ENCODE assay signal across 8 cellular contexts in the genomic region with DNA sequence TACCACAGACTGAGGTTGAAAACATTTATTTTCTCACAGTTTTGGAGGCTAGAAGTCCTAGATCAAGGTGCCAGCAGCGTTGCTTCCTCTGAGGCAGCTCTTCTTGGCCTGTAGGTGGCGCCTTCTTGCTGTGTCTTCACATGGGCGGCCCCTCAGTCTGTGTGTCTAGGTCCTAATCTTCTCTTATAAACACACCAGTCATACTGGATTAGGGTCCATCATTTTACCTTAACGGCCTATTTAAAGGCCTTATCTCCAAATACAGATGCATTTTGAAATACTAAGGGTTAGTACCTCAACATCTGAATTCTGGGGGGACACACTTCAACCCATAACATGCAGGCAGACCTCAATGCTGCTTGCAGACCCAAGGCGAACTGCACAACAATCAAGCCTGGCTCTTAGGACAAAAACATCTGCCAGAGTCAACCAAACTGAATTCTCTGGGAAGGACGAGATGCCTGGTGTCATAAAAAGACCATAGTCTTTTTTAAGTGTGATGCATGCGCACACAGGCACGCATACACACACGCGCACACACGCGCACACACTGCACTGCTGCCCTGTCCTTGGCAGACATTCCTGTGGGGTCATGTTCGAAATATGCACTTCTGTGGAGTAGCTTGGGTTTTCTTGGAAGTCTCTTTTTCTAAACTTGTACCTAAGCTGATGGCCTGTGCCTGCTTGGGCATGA. TPM values are rescaled to one million over a fixed set of nuclear protein-coding genes. Genes with fewer than 3 reads are reported as not detected.
DNase-seq lines count a peak whose midpoint lies in the region; ATAC-seq, FAIRE-seq and TF ChIP-seq lines count a peak whose summit lies in the region.

No MANE protein-coding gene starts in this region.

- H3K27ac Mint-ChIP-seq in activated CD8-positive, alpha-beta memory T cell treated with anti-CD3 and anti-CD28 coated beads, Interleukin-2, amount 10 ng/mL, durations not matched to agents 7 days and 5 days, result no peak overlapping the region
- H3K27ac Mint-ChIP-seq in nephron progenitor cell, result no peak overlapping the region
- peak overlapping the region; percentile 7 for H3K27ac Mint-ChIP-seq in stimulated activated naive CD8-positive, alpha-beta T cell treated with anti-CD3 and anti-CD28 coated beads, Interleukin-15, Interleukin-2, amounts not matched to agents 100 ng/mL and 50 ng/mL, for 24 hours

- peak; percentile 88 for FAIRE-seq in GM12891 (lab: Jason Lieb, UNC)

- peak; percentile 83 for TF ChIP-seq CTCF in nephron progenitor cell (IDR thresholded peaks at IDR 0.05)

- H3K4me1 ChIP-seq in NT2/D1 (ENCODE audit: insufficient read depth, insufficient read length), result peaks cover 2% of the 10 kb centered on the region

- no peak overlapping the region for H3K4me3 ChIP-seq in NT2/D1 (ENCODE audit: insufficient read length, low read depth)

- H3K9me3 Mint-ChIP-seq in activated CD8-positive, alpha-beta memory T cell treated with anti-CD3 and anti-CD28 coated beads, Interleukin-2, amount 10 ng/mL, durations not matched to agents 7 days and 5 days (ENCODE audit: low read depth), result no peaks in the 10 kb centered on the region
- no peaks in the 10 kb centered on the region for H3K9me3 Mint-ChIP-seq in nephron progenitor cell
- no peaks in the 10 kb centered on the region for H3K9me3 Mint-ChIP-seq in stimulated activated naive CD8-positive, alpha-beta T cell treated with anti-CD3 and anti-CD28 coated beads, Interleukin-15, Interleukin-2, amounts not matched to agents 100 ng/mL and 50 ng/mL, for 24 hours

- ATAC-seq in HG03571 (IDR thresholded peaks at IDR 0.05; ENCODE audit: unreplicated experiment), result peak; percentile 26
- ATAC-seq in activated CD8-positive, alpha-beta memory T cell treated with anti-CD3 and anti-CD28 coated beads, Interleukin-2, amount 10 ng/mL, durations not matched to agents 7 days and 5 days, result peak; percentile 50

- CTCF ChIA-PET in activated CD8-positive, alpha-beta memory T cell treated with anti-CD3 and anti-CD28 coated beads, Interleukin-2, amount 10 ng/mL, durations not matched to agents 7 days and 5 days (lab: Charles Lee), result interaction anchor here (0.6 to 4.4 kb wide), 42 partner anchors 9 to 511 kb away, joined by 3 to 48 read pairs (median 4); a partner anchor contains a TSS

- H3K4me1 Mint-ChIP-seq in activated CD8-positive, alpha-beta memory T cell treated with anti-CD3 and anti-CD28 coated beads, Interleukin-2, amount 10 ng/mL, durations not matched to agents 7 days and 5 days, result peaks cover 18% of the 10 kb centered on the region
- H3K4me1 Mint-ChIP-seq in nephron progenitor cell, result peaks cover 19% of the 10 kb centered on the region
- H3K4me1 Mint-ChIP-seq in stimulated activated naive CD8-positive, alpha-beta T cell treated with anti-CD3 and anti-CD28 coated beads, Interleukin-15, Interleukin-2, amounts not matched to agents 100 ng/mL and 50 ng/mL, for 24 hours (ENCODE audit: low read depth), result peaks cover 46% of the 10 kb centered on the region

- H3K4me3 Mint-ChIP-seq in activated CD8-positive, alpha-beta memory T cell treated with anti-CD3 and anti-CD28 coated beads, Interleukin-2, amount 10 ng/mL, durations not matched to agents 7 days and 5 days, result no peak overlapping the region
- H3K4me3 Mint-ChIP-seq in nephron progenitor cell, result no peak overlapping the region
- peak overlapping the region; percentile 20 for H3K4me3 Mint-ChIP-seq in stimulated activated naive CD8-positive, alpha-beta T cell treated with anti-CD3 and anti-CD28 coated beads, Interleukin-15, Interleukin-2, amounts not matched to agents 100 ng/mL and 50 ng/mL, for 24 hours

- H3K36me3 Mint-ChIP-seq in activated CD8-positive, alpha-beta memory T cell treated with anti-CD3 and anti-CD28 coated beads, Interleukin-2, amount 10 ng/mL, durations not matched to agents 7 days and 5 days, result no peaks in the 10 kb centered on the region
- no peaks in the 10 kb centered on the region for H3K36me3 Mint-ChIP-seq in nephron progenitor cell (ENCODE audit: low read depth)
- no peaks in the 10 kb centered on the region for H3K36me3 Mint-ChIP-seq in stimulated activated naive CD8-positive, alpha-beta T cell treated with anti-CD3 and anti-CD28 coated beads, Interleukin-15, Interleukin-2, amounts not matched to agents 100 ng/mL and 50 ng/mL, for 24 hours (ENCODE audit: low read depth)

- TF ChIP-seq POLR2A in GM12891 (IDR thresholded peaks at IDR 0.05; ENCODE audit: low read depth, low read length) (no peak), erythroblast (IDR thresholded peaks at IDR 0.05; ENCODE audit: low read length) (no peak)

- no peaks in the 10 kb centered on the region for H3K36me3 ChIP-seq in NT2/D1 (ENCODE audit: insufficient read depth, insufficient read length, low read length)

- H3K27me3 ChIP-seq in NT2/D1 (ENCODE audit: insufficient read depth, insufficient read length), result peaks cover 21% of the 10 kb centered on the region

- no peak overlapping the region for H3K9ac ChIP-seq in NT2/D1 (ENCODE audit: insufficient read length, low read depth)

- DNase-seq in 8988T (peak; percentile 95), GM12891 (ENCODE audit: insufficient read length, low spot score) (no peak), NT2/D1 (ENCODE audit: low read depth, low spot score) (peak; percentile 48), erythroblast (lab: John Stamatoyannopoulos, UW) (peak; percentile 91 to 93), nephron progenitor cell (peak; percentile 67)
- peak; percentile 85 for DNase-seq in activated CD8-positive, alpha-beta memory T cell treated with anti-CD3 and anti-CD28 coated beads, Interleukin-2, amount 10 ng/mL, durations not matched to agents 7 days and 5 days

- no peaks in the 10 kb centered on the region for H3K27me3 Mint-ChIP-seq in activated CD8-positive, alpha-beta memory T cell treated with anti-CD3 and anti-CD28 coated beads, Interleukin-2, amount 10 ng/mL, durations not matched to agents 7 days and 5 days
- H3K27me3 Mint-ChIP-seq in nephron progenitor cell (ENCODE audit: low read depth, poor library complexity), result peaks cover 14% of the 10 kb centered on the region
- H3K27me3 Mint-ChIP-seq in stimulated activated naive CD8-positive, alpha-beta T cell treated with anti-CD3 and anti-CD28 coated beads, Interleukin-15, Interleukin-2, amounts not matched to agents 100 ng/mL and 50 ng/mL, for 24 hours, result no peaks in the 10 kb centered on the region

- H3K9me3 ChIP-seq in NT2/D1 (ENCODE audit: insufficient read depth, low read length), result no peaks in the 10 kb centered on the region

TF ChIP-seq in GM12891, 5 proteins besides CTCF, POLR2A, EP300 and RAD21:
- TF ChIP-seq POU2F2 (IDR thresholded peaks at IDR 0.05; ENCODE audit: low read depth, low read length) (no peak), PAX5 (IDR thresholded peaks at IDR 0.05; ENCODE audit: insufficient read depth, low read length, severe bottlenecking) (no peak), TAF1 (IDR thresholded peaks at IDR 0.05; ENCODE audit: low read depth, low read length) (no peak), SPI1 (IDR thresholded peaks at IDR 0.05; ENCODE audit: low read depth, low read length) (no peak), POLR2AphosphoS5 (IDR thresholded peaks at IDR 0.05; ENCODE audit: low read depth, low read length) (no peak)
TF ChIP-seq in GM12891: peak in this region for 0.

RNA-seq across cellular contexts. Expression of a gene that starts 4.3 kb away (rescaled TPM):
- 25.3 TPM for polyA plus RNA-seq in GM12891 (2012; ENCODE audit: low read depth, missing spikeins)
- total RNA-seq in activated CD8-positive, alpha-beta memory T cell treated with anti-CD3 and anti-CD28 coated beads, Interleukin-2, amount 10 ng/mL, durations not matched to agents 7 days and 5 days, result 10 to 100 TPM; 48.7 to 51.7 TPM

RNA-seq across cellular contexts. Expression of a gene that starts 45.9 kb away (rescaled TPM):
- polyA plus RNA-seq in GM12891 (2012; ENCODE audit: low read depth, missing spikeins), result 40.4 TPM
- 10 to 100 TPM; 47.9 to 63.4 TPM for total RNA-seq in activated CD8-positive, alpha-beta memory T cell treated with anti-CD3 and anti-CD28 coated beads, Interleukin-2, amount 10 ng/mL, durations not matched to agents 7 days and 5 days
